29 cellular contexts compared by ENCODE assay signal in the genomic region with DNA sequence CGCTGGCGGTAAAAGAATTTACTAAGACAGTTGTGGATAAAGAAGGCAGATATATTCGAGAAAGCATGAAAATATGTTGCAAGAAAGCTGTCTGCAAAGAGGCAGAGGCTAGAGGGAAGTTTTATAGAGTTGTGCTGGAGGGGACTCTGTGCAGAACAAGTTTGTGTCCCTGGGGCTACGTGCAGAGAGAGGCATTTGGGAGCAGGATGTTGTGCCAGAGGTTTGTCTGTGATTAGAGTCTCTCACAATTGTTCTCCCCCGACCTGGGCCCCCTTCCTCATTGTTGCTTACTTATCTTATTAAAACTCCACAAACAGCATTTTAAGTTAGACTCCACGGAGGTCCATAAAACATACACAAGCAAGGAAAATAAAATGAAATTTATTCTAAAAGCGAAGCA.
"Had no signal": no experiment of that assay in that cellular context is flagged by ENCODE, and none has a peak within 500 bp of the region (broad histone marks: within the 10 kb centered on the region; RNA-seq: fewer than 3 reads in every experiment).

No MANE protein-coding gene starts in this region.

- H3K4me3 ChIP-seq: ascending aorta, body of pancreas, breast epithelium, PC-9 had no signal

- H3K4me1 Mint-ChIP-seq: activated CD4-positive, alpha-beta T cell treated with anti-CD3 and anti-CD28 coated beads for 36 hours; activated CD4-positive, alpha-beta T cell treated with anti-CD3 and anti-CD28 coated beads, Interleukin-2, amount 10 ng/mL, durations not matched to agents 7 days and 5 days; activated naive CD4-positive, alpha-beta T cell treated with anti-CD3 and anti-CD28 coated beads, Interleukin-2, amount 50 U/mL, for 24 hours; activated naive CD8-positive, alpha-beta T cell treated with anti-CD3 and anti-CD28 coated beads, Interleukin-2, amount 10 ng/mL, durations not matched to agents 7 days and 5 days had no signal

- H3K27me3 ChIP-seq: ascending aorta, body of pancreas, breast epithelium had no signal

- H3K9me3 Mint-ChIP-seq: activated naive CD4-positive, alpha-beta T cell treated with anti-CD3 and anti-CD28 coated beads, Interleukin-2, amount 50 U/mL, for 24 hours; activated naive CD8-positive, alpha-beta T cell treated with anti-CD3 and anti-CD28 coated beads, Interleukin-2, amount 10 ng/mL, durations not matched to agents 7 days and 5 days had no signal

- H3K4me2 ChIP-seq: PC-9 had no signal

- FAIRE-seq: RCC 7860 had no signal

- H3K27ac ChIP-seq: ascending aorta, body of pancreas, breast epithelium, PC-9, RWPE1 had no signal

- H3K4me1 ChIP-seq: ascending aorta, body of pancreas, breast epithelium had no signal

- H2AFZ ChIP-seq: PC-9 had no signal

- H3K27me3 Mint-ChIP-seq: activated CD4-positive, alpha-beta T cell treated with anti-CD3 and anti-CD28 coated beads for 36 hours; activated CD4-positive, alpha-beta T cell treated with anti-CD3 and anti-CD28 coated beads, Interleukin-2, amount 10 ng/mL, durations not matched to agents 7 days and 5 days; activated naive CD4-positive, alpha-beta T cell treated with anti-CD3 and anti-CD28 coated beads, Interleukin-2, amount 50 U/mL, for 24 hours; activated naive CD8-positive, alpha-beta T cell treated with anti-CD3 and anti-CD28 coated beads, Interleukin-2, amount 10 ng/mL, durations not matched to agents 7 days and 5 days; activated T-cell treated with anti-CD3 and anti-CD28 coated beads, Interleukin-2, amount 50 U/mL, for 24 hours had no signal

- DNase-seq: activated CD4-positive, alpha-beta T cell treated with anti-CD3 and anti-CD28 coated beads for 36 hours; activated CD4-positive, alpha-beta T cell treated with anti-CD3 and anti-CD28 coated beads, Interleukin-2, amount 10 ng/mL, durations not matched to agents 7 days and 5 days; activated CD4-positive, alpha-beta T cell treated with anti-CD3 and anti-CD28 coated beads, Interleukin-2, amount 50 U/mL, for 48 hours; activated CD8-positive, alpha-beta T cell treated with anti-CD3 and anti-CD28 coated beads, Interleukin-2, amount 10 ng/mL, durations not matched to agents 7 days and 5 days; activated gamma-delta T cell; activated naive CD4-positive, alpha-beta T cell treated with Interleukin-2 at 50 U/mL for 16 hours; activated naive CD8-positive, alpha-beta T cell treated with anti-CD3 and anti-CD28 coated beads, Interleukin-2, amount 10 ng/mL, durations not matched to agents 7 days and 5 days; activated T-cell treated with anti-CD3 and anti-CD28 coated beads, Interleukin-2, amount 50 U/mL, for 24 hours; amygdala; body of pancreas; Karpas-422; KBM-7; NCI-H1105; NCI-H1417 treated with DMSO at 0.1 percent for 48 hours; NCI-H187 treated with DMSO at 0.1 percent for 48 hours; NCI-H2081 treated with DMSO at 0.1 percent for 48 hours; NCI-H226; NCI-H524 treated with DMSO at 0.1 percent for 48 hours; PC-9; SIG-M5; SW 1271; T1000 had no signal

- H3K4me3 Mint-ChIP-seq: activated CD4-positive, alpha-beta T cell treated with anti-CD3 and anti-CD28 coated beads for 36 hours; activated CD4-positive, alpha-beta T cell treated with anti-CD3 and anti-CD28 coated beads, Interleukin-2, amount 10 ng/mL, durations not matched to agents 7 days and 5 days; activated CD8-positive, alpha-beta T cell treated with anti-CD3 and anti-CD28 coated beads, Interleukin-2, amount 10 ng/mL, durations not matched to agents 7 days and 5 days; activated naive CD4-positive, alpha-beta T cell treated with anti-CD3 and anti-CD28 coated beads, Interleukin-2, amount 50 U/mL, for 24 hours; activated naive CD8-positive, alpha-beta T cell treated with anti-CD3 and anti-CD28 coated beads, Interleukin-2, amount 10 ng/mL, durations not matched to agents 7 days and 5 days; activated T-cell treated with anti-CD3 and anti-CD28 coated beads, Interleukin-2, amount 50 U/mL, for 24 hours; WTC11 had no signal

- H3K36me3 Mint-ChIP-seq: activated naive CD4-positive, alpha-beta T cell treated with anti-CD3 and anti-CD28 coated beads, Interleukin-2, amount 50 U/mL, for 24 hours; activated naive CD8-positive, alpha-beta T cell treated with anti-CD3 and anti-CD28 coated beads, Interleukin-2, amount 10 ng/mL, durations not matched to agents 7 days and 5 days; WTC11 had no signal

- H3K36me3 ChIP-seq: ascending aorta, breast epithelium had no signal

- H3K9me3 ChIP-seq: ascending aorta, body of pancreas, breast epithelium had no signal

- H3K27ac Mint-ChIP-seq: activated CD4-positive, alpha-beta T cell treated with anti-CD3 and anti-CD28 coated beads for 36 hours; activated CD4-positive, alpha-beta T cell treated with anti-CD3 and anti-CD28 coated beads, Interleukin-2, amount 10 ng/mL, durations not matched to agents 7 days and 5 days; activated CD8-positive, alpha-beta T cell treated with anti-CD3 and anti-CD28 coated beads, Interleukin-2, amount 10 ng/mL, durations not matched to agents 7 days and 5 days; activated naive CD4-positive, alpha-beta T cell treated with anti-CD3 and anti-CD28 coated beads, Interleukin-2, amount 50 U/mL, for 24 hours; activated naive CD8-positive, alpha-beta T cell treated with anti-CD3 and anti-CD28 coated beads, Interleukin-2, amount 10 ng/mL, durations not matched to agents 7 days and 5 days; activated T-cell treated with anti-CD3 and anti-CD28 coated beads, Interleukin-2, amount 50 U/mL, for 24 hours; activated T-helper 2 cell treated with anti-CD3 and anti-CD28 coated beads, Interferon-gamma antibody, Interleukin-2, Interleukin-4, amounts not matched to agents 10 μg/mL and 5 μg/mL and 100 μg/mL, durations not matched to agents 14 hours and 24 hours and 36 hours; WTC11 had no signal
